Comparison of ENCODE assay signal across 21 cellular contexts in the genomic region with DNA sequence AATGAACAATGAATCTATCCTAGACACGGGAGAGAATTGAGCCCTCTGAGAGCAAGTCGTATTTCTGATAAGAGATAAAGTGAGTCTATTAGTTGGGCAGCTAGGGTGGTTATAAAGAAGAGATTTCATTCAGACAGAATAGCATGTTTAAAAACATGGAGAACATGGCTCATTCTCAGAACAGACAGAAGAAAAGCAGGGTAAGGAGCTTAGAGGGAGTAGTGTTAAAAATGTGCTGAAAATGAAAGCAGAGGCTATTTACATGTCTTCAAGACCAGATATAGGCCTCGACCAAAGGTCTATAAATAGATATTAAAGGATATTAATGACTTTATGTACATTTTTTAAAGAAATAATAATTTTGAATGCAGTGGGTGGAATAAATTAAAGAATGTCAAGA.
"Had no signal": no experiment of that assay in that cellular context is flagged by ENCODE, and none has a peak within 500 bp of the region (broad histone marks: within the 10 kb centered on the region; RNA-seq: fewer than 3 reads in every experiment).

No MANE protein-coding gene starts in this region.

- ATAC-seq: gastrocnemius medialis; left ventricle myocardium superior; natural killer cell; stimulated activated naive B cell treated with anti-CD40 and anti-IgM and Interleukin-4, amounts not matched to agents 10 μg/mL and 1 μg/mL and 100 μg/mL, for 72 hours had no signal

- H3K27ac Mint-ChIP-seq: activated naive CD8-positive, alpha-beta T cell; activated T-helper 2 cell treated with anti-CD3 and anti-CD28 coated beads, Interferon-gamma antibody, Interleukin-2, Interleukin-4, amounts not matched to agents 10 μg/mL and 5 μg/mL and 100 μg/mL, durations not matched to agents 14 hours and 24 hours and 36 hours; natural killer cell; stimulated activated naive B cell treated with anti-CD40 and anti-IgM and Interleukin-4, amounts not matched to agents 10 μg/mL and 1 μg/mL and 100 μg/mL, for 72 hours; T-helper 2 cell treated with Interferon-gamma antibody and Interleukin-4, amounts not matched to agents 5 μg/mL and 100 μg/mL, for 36 hours had no signal

- H3K4me3 Mint-ChIP-seq: activated naive CD8-positive, alpha-beta T cell; natural killer cell; stimulated activated naive B cell treated with anti-CD40 and anti-IgM and Interleukin-4, amounts not matched to agents 10 μg/mL and 1 μg/mL and 100 μg/mL, for 72 hours; T-helper 2 cell treated with Interferon-gamma antibody and Interleukin-4, amounts not matched to agents 5 μg/mL and 100 μg/mL, for 36 hours had no signal

- H3K36me3 Mint-ChIP-seq: activated naive CD8-positive, alpha-beta T cell; natural killer cell; stimulated activated naive B cell treated with anti-CD40 and anti-IgM and Interleukin-4, amounts not matched to agents 10 μg/mL and 1 μg/mL and 100 μg/mL, for 72 hours had no signal

- H3K4me1 Mint-ChIP-seq: natural killer cell; stimulated activated naive B cell treated with anti-CD40 and anti-IgM and Interleukin-4, amounts not matched to agents 10 μg/mL and 1 μg/mL and 100 μg/mL, for 72 hours had no signal

- DNase-seq: activated CD4-positive, alpha-beta T cell treated with anti-CD3 and anti-CD28 coated beads for 1 hour; activated CD4-positive, alpha-beta T cell treated with anti-CD3 and anti-CD28 coated beads, Interleukin-2, amount 50 U/mL, for 1 hour; activated naive CD4-positive, alpha-beta T cell; activated T-cell treated with anti-CD3 and anti-CD28 coated beads, Interleukin-2, amount 50 U/mL, for 1 hour; adrenal gland; brain microvascular endothelial cell; colonic mucosa; gastrocnemius medialis; head of caudate nucleus; left ventricle myocardium superior; mammary epithelial cell; midbrain; natural killer cell; stimulated activated CD4-positive, alpha-beta T cell treated with anti-CD3 and anti-CD28 coated beads, Interleukin-2, amount 100 ng/mL, for 48 hours; stimulated activated CD8-positive, alpha-beta memory T cell treated with anti-CD3 and anti-CD28 coated beads, Interleukin-4, amount 100 ng/mL, for 48 hours; stimulated activated naive B cell treated with anti-CD40 and anti-IgM and Interleukin-4, amounts not matched to agents 10 μg/mL and 1 μg/mL and 100 μg/mL, for 72 hours; upper lobe of left lung; WERI-Rb-1 had no signal

- H3K27me3 Mint-ChIP-seq: activated naive CD8-positive, alpha-beta T cell; stimulated activated naive B cell treated with anti-CD40 and anti-IgM and Interleukin-4, amounts not matched to agents 10 μg/mL and 1 μg/mL and 100 μg/mL, for 72 hours had no signal

- H3K9me3 Mint-ChIP-seq: stimulated activated naive B cell treated with anti-CD40 and anti-IgM and Interleukin-4, amounts not matched to agents 10 μg/mL and 1 μg/mL and 100 μg/mL, for 72 hours had no signal
